Comparison of ENCODE assay signal across 16 cellular contexts in genomic region chr11:8039530-8040260, GRCh38. TPM values are rescaled to one million over a fixed set of nuclear protein-coding genes. Genes with fewer than 3 reads are reported as not detected.
DNase-seq lines count a peak whose midpoint lies in the region; FAIRE-seq and TF ChIP-seq lines count a peak whose summit lies in the region.
"Had no signal": no experiment of that assay in that cellular context is flagged by ENCODE, and none has a peak within 500 bp of the region (broad histone marks: within the 10 kb centered on the region; RNA-seq: fewer than 3 reads in every experiment).

No MANE protein-coding gene starts in this region.

- intact Hi-C loops in stomach (cut with DNase I; ENCODE audit: low total_unique reads), result loop anchor here (5.0 kb wide), 1 partner anchor 58 kb away; no protein-coding TSS in a partner anchor

- H2BK5ac ChIP-seq in H9 (ENCODE audit: insufficient read length, low read length), result no peak overlapping the region

- no peak overlapping the region for H3K4ac ChIP-seq in H9 (ENCODE audit: low read depth, low read length)

- no peak overlapping the region for H3K14ac ChIP-seq in H9 (ENCODE audit: insufficient read depth, low read length)

- H3K23me2 ChIP-seq in H9 (ENCODE audit: insufficient read length, low read depth, low read length, poor library complexity, severe bottlenecking), result no peaks in the 10 kb centered on the region

- no peak for FAIRE-seq in HTR-8/SVneo (lab: Jason Lieb, UNC)
- FAIRE-seq: H54 had no signal

- no peaks in the 10 kb centered on the region for H3K9me3 Mint-ChIP-seq in H9
- H3K9me3 Mint-ChIP-seq: CD4-positive, alpha-beta T cell had no signal

- no peaks in the 10 kb centered on the region for H3K79me1 ChIP-seq in H9 (ENCODE audit: insufficient read depth, low read depth, low read length, poor library complexity, severe bottlenecking)

- H4K5ac ChIP-seq in H9 (ENCODE audit: insufficient read length, low read depth, low read length), result no peak overlapping the region

- TF ChIP-seq POLR2A in stomach (IDR thresholded peaks at IDR 0.05), result no peak

- TF ChIP-seq EP300 in stomach (IDR thresholded peaks at IDR 0.05), result no peak

- H4K8ac ChIP-seq in H9 (replicated peaks; ENCODE audit: insufficient read length, low read depth, low read length), result no peak overlapping the region

- no peak overlapping the region for H2AFZ ChIP-seq in H9 (ENCODE audit: low read length)

- no peak overlapping the region for H2BK120ac ChIP-seq in H9 (ENCODE audit: low read depth, low read length, poor library complexity, severe bottlenecking)

- no peak overlapping the region for H3K4me2 ChIP-seq in H9 (ENCODE audit: insufficient read depth, insufficient read length, low read length)

- no peak overlapping the region; a peak in 1 of 5 replicates for H3K4me3 Mint-ChIP-seq in H9
- H3K4me3 Mint-ChIP-seq: CD4-positive, alpha-beta T cell had no signal

- H3K9me3 ChIP-seq in H9 (ENCODE audit: control insufficient read depth, low read depth, low read length), result no peaks in the 10 kb centered on the region
- no peaks in the 10 kb centered on the region for H3K9me3 ChIP-seq in stomach

- H3K36me3 ChIP-seq in stomach, result no peaks in the 10 kb centered on the region

- H3K23ac ChIP-seq in H9 (ENCODE audit: insufficient read length, low read depth, low read length), result no peak overlapping the region

- H2BK12ac ChIP-seq in H9 (ENCODE audit: insufficient read length, low read depth, low read length), result no peak overlapping the region

- no peak overlapping the region for H2AK5ac ChIP-seq in H9 (ENCODE audit: insufficient read length, low read length)

- no peaks in the 10 kb centered on the region for H3K79me2 ChIP-seq in H9 (ENCODE audit: insufficient read depth, low read length)

- H3K27ac ChIP-seq in H9 (ENCODE audit: insufficient read length, low read depth, low read length) (no peak overlapping the region), caudate nucleus (ENCODE audit: low read depth, low read length) (peak overlapping the region; percentile 8), stomach (no peak overlapping the region)

- no CpG with 5 or more reads among the region's 10 CpGs for WGBS in H9 (ENCODE audit: extremely low coverage, insufficient read length, low lambda C conversion rate)
- WGBS in stomach, 5 donors, result 69 to 91% (median 84%) methylated on average over 10 of the region's 10 CpGs

- H4K91ac ChIP-seq in H9 (ENCODE audit: insufficient read length, low read depth, low read length), result no peak overlapping the region

- peak; percentile 3 for DNase-seq in H9
- peak in 1 of 61 donors; percentile 35 for DNase-seq in caudate nucleus (lab: John Stamatoyannopoulos, UW)
- DNase-seq in mesenteric fat pad (ENCODE audit: low spot score), result peak; percentile 85
- peak; percentile 15 for DNase-seq in stomach
- DNase-seq in stimulated activated CD4-positive, alpha-beta T cell treated with anti-CD3 and anti-CD28 coated beads, Interleukin-12 subunit alpha, Interleukin-12 subunit beta, amount 100 ng/mL, for 4 hours, result no peak
- DNase-seq in NCI-H1092 treated with DMSO at 0.1 percent for 48 hours (lab: John Stamatoyannopoulos, UW), result no peak
- no peak for DNase-seq in HTR-8/SVneo (ENCODE audit: insufficient read length, low spot score)
- DNase-seq: ACHN, DMS53, NCI-H1048, NCI-H146, NCI-H2081, NCI-H510A, NCI-H774 had no signal

- H3T11ph ChIP-seq in H9 (ENCODE audit: low read length), result no peak overlapping the region

- no peaks in the 10 kb centered on the region for H3K36me3 Mint-ChIP-seq in H9 (ENCODE audit: insufficient read depth in 1 of 3, low read depth in 3 of 3)

- no peaks in the 10 kb centered on the region; a peak in 1 of 4 replicates for H3K4me1 Mint-ChIP-seq in H9

- H3K18ac ChIP-seq in H9 (ENCODE audit: insufficient read length, low read depth, low read length), result no peak overlapping the region

- H3K9ac ChIP-seq in H9 (ENCODE audit: extremely low read depth, insufficient read length, low read length), result no peak overlapping the region

- no peak overlapping the region for H3K56ac ChIP-seq in H9 (ENCODE audit: insufficient read length, low read depth, low read length)

- no peak overlapping the region for H3K4me3 ChIP-seq in stomach

- no peak overlapping the region for H2BK15ac ChIP-seq in H9 (ENCODE audit: low read depth, low read length)

- peaks cover 39% of the 10 kb centered on the region for H3K27me3 Mint-ChIP-seq in H9 (ENCODE audit: low read depth)

- H4K20me1 ChIP-seq in H9 (ENCODE audit: control insufficient read depth, insufficient read depth, insufficient read length), result no peaks in the 10 kb centered on the region

- H3K27me3 ChIP-seq in H9 (ENCODE audit: insufficient read depth, low read length) (no peaks in the 10 kb centered on the region), stomach (no peaks in the 10 kb centered on the region)

- no peak overlapping the region for H2BK20ac ChIP-seq in H9 (ENCODE audit: low read depth, low read length, poor library complexity, severe bottlenecking)

- no peak for TF ChIP-seq CTCF in H9 (conservative IDR thresholded peaks at IDR 0.05)
- TF ChIP-seq CTCF in stomach (IDR thresholded peaks at IDR 0.05), result no peak

- no peaks in the 10 kb centered on the region for H3K4me1 ChIP-seq in H9 (ENCODE audit: insufficient read depth, low read length)
- no peaks in the 10 kb centered on the region for H3K4me1 ChIP-seq in stomach

- peak overlapping the region in 1 of 3 experiments; percentile 22; a peak in 2 of 7 replicates for H3K27ac Mint-ChIP-seq in H9
- H3K27ac Mint-ChIP-seq: CD4-positive, alpha-beta T cell had no signal

RNA-seq across cellular contexts. Expression of gene TUB, which starts 41.3 kb away (rescaled TPM):
- 14.8 and 14.9 TPM in 2 replicates for total RNA-seq in H9 (2021)
- total RNA-seq in mesenteric fat pad, result 5.9 TPM
- total RNA-seq in stomach, result 10 to 100 TPM in 1 of 5 donors, 1 to 10 TPM in 1, under 1 TPM in 2, not detected in 1; under 0.01 to 12.1 (median 2.4) TPM
- 1 to 10 TPM in 2 of 3 donors, under 1 TPM in 1; 0.83 to 2.1 (median 1.4) TPM for polyA plus RNA-seq in stomach

RNA-seq across cellular contexts. Expression of gene EIF3F, which starts 52.6 kb away (rescaled TPM):
- total RNA-seq in H9 (2021) (346 and 348 TPM in 2 replicates), mesenteric fat pad (144 TPM), stomach (100 to 1,000 TPM; 102 to 204 (median 136) TPM)
- polyA plus RNA-seq in stomach, result 100 to 1,000 TPM; 243 to 580 (median 328) TPM

Comparison
In these comparisons a context has a peak if more than half of its experiments do, and no peak if none do; other contexts are left out.
1. DNase-seq: peak in H9 (single experiment), mesenteric fat pad (single experiment) and stomach (single experiment); none in stimulated activated CD4-positive, alpha-beta T cell treated with anti-CD3 and anti-CD28 coated beads, Interleukin-12 subunit alpha, Interleukin-12 subunit beta, amount 100 ng/mL, for 4 hours (single experiment), NCI-H1092 treated with DMSO at 0.1 percent for 48 hours (single experiment) and HTR-8/SVneo (single experiment).